Comparison of ENCODE assay signal across 9 cellular contexts in the genomic region with DNA sequence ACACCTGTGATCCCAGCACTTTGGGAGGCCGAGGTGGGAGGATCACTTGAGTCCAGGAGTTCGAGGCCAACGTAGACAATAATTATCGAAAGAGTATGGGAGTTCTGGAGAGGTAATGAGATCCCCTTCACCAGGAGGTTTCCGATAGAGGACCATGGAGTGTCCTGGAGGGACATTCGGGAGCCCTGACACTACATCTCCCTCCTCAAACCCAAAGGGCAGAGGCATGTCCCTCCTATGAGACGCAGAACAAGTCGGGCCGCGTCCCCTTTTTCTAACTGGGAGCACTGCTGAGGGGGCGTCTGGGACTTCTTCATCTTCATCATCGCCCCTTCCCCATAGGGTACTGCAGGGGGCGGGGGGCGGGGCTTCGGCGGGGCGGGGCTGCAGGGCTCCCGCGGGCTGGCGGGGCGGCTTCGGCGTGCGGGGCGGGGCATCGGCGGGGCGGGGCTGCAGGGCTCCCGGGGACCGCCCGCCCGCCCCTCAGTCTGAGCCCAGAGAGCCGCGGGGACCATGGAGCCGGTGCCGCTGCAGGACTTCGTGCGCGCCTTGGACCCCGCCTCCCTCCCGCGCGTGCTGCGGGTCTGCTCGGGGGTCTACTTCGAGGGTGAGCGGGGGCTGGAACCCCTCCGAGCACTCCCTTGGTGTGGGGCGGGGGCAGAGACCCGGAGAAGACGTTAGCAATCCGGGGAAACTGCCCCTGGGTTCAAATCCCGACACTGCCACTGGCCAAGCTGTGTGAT. TPM values are rescaled to one million over a fixed set of nuclear protein-coding genes. Genes with fewer than 3 reads are reported as not detected.
DNase-seq lines count a peak whose midpoint lies in the region; ATAC-seq, FAIRE-seq and TF ChIP-seq lines count a peak whose summit lies in the region.
"Had no signal": no experiment of that assay in that cellular context is flagged by ENCODE, and none has a peak within 500 bp of the region (broad histone marks: within the 10 kb centered on the region; RNA-seq: fewer than 3 reads in every experiment).

A gene (plus strand): TSS at position 486 of the 743 bp plus-strand sequence. CDS start 28 bp downstream, at position 514.

- H3K4me1 ChIP-seq in KMS-11 (ENCODE audit: low read depth, poor library complexity, severe bottlenecking), result peaks cover 44% of the 10 kb centered on the region
- peaks cover 0 to 13% of the 10 kb centered on the region in 2 donors for H3K4me1 ChIP-seq in kidney (ENCODE audit: control insufficient read depth in 1 of 2, insufficient read depth in 1 of 2, low read depth in 1 of 2, low read length in 2 of 2)

- H3K4me3 Mint-ChIP-seq in activated B cell treated with CpG ODN at 0.5 μM for 24 hours, result peak within 1 kb of the TSS; percentile 97

- FAIRE-seq in bronchial epithelial cell (lab: Jason Lieb, UNC) (no peak), kidney (lab: Jason Lieb, UNC) (no peak)
- FAIRE-seq: islet of Langerhans had no signal

- H3K36me3 Mint-ChIP-seq in activated B cell treated with CpG ODN at 0.5 μM for 24 hours (ENCODE audit: low read depth), result peaks cover 17% of the 10 kb centered on the region

- H3K27me3 ChIP-seq in KMS-11 (ENCODE audit: insufficient read depth, low read depth) (no peaks in the 10 kb centered on the region), bronchial epithelial cell (ENCODE audit: control insufficient read depth, insufficient read depth, low read length) (no peaks in the 10 kb centered on the region)

- H3K9ac ChIP-seq in KMS-11, result peak within 1 kb of the TSS; percentile 67
- H3K9ac ChIP-seq in kidney (ENCODE audit: low read length in 2 of 2), result peak within 1 kb of the TSS; percentile 69 to 73

- no peaks in the 10 kb centered on the region for H3K9me3 Mint-ChIP-seq in activated B cell treated with CpG ODN at 0.5 μM for 24 hours

- intact Hi-C loops in activated B cell treated with CpG ODN at 0.5 μM for 24 hours (cut with micrococcal nuclease), result no loop called here
- intact Hi-C loops in kidney (cut with DNase I), result no loop called here

- H2AFZ ChIP-seq in KMS-11 (ENCODE audit: low read depth), result peak within 1 kb of the TSS; percentile 66

- no peaks in the 10 kb centered on the region for H3K27me3 Mint-ChIP-seq in activated B cell treated with CpG ODN at 0.5 μM for 24 hours

- peaks cover 27% of the 10 kb centered on the region; the same call in 1 of the 2 replicates for H3K79me2 ChIP-seq in KMS-11 (ENCODE audit: insufficient read depth, low read depth)

- peak within 1 kb of the TSS; percentile 22 for H3K27ac ChIP-seq in KMS-11
- peak within 1 kb of the TSS; percentile 29 to 75 for H3K27ac ChIP-seq in kidney (ENCODE audit: low read depth in 2 of 2, low read length in 2 of 2)

- no peaks in the 10 kb centered on the region for H3K36me3 ChIP-seq in KMS-11 (ENCODE audit: insufficient read depth)
- H3K36me3 ChIP-seq in bronchial epithelial cell (ENCODE audit: control insufficient read depth, insufficient read depth, low read length), result no peaks in the 10 kb centered on the region
- no peaks in the 10 kb centered on the region for H3K36me3 ChIP-seq in kidney (ENCODE audit: control insufficient read depth in 1 of 2, insufficient read depth in 2 of 2, low read length in 2 of 2)

- ATAC-seq in activated B cell treated with CpG ODN at 0.5 μM for 24 hours (ENCODE audit: low read depth), result peak; percentile 71

- CTCF ChIA-PET in GM10248 (lab: Yijun Ruan, JAX), result interaction anchor here (0.8 kb wide), 1 partner anchor 15 kb away, joined by 3 read pairs; no protein-coding TSS in a partner anchor
- CTCF ChIA-PET in activated B cell treated with CpG ODN at 0.5 μM for 24 hours (lab: Charles Lee), result no interaction called here

- peak within 1 kb of the TSS; percentile 80 for H3K27ac Mint-ChIP-seq in activated B cell treated with CpG ODN at 0.5 μM for 24 hours

- DNase-seq in GM10248 (ENCODE audit: extremely low spot score) (peak; percentile 91), activated B cell treated with CpG ODN at 0.5 μM for 24 hours (peak; percentile 73), bronchial epithelial cell (ENCODE audit: low read depth) (no peak), kidney (peak; percentile 92), KG1 (lab: John Stamatoyannopoulos, UW) (no peak), NCI-H2196 (lab: John Stamatoyannopoulos, UW; ENCODE audit: unreplicated experiment) (no peak)
- DNase-seq in stimulated activated CD4-positive, alpha-beta T cell treated with anti-CD3 and anti-CD28 coated beads, Interleukin-15, amount 100 ng/mL, for 24 hours, result peak; percentile 89

- H3K4me1 Mint-ChIP-seq in activated B cell treated with CpG ODN at 0.5 μM for 24 hours, result peaks cover 60% of the 10 kb centered on the region

- H4K20me1 ChIP-seq in KMS-11 (ENCODE audit: insufficient read depth), result no peaks in the 10 kb centered on the region

- POLR2A ChIA-PET in GM10248 (lab: Yijun Ruan, JAX), result interaction anchor here (0.8 kb wide), 1 partner anchor 12 kb away, joined by 7 read pairs; no protein-coding TSS in a partner anchor
- POLR2A ChIA-PET in activated B cell treated with CpG ODN at 0.5 μM for 24 hours (lab: Charles Lee), result interaction anchor here (0.8 to 4.2 kb wide), 7 partner anchors 8 to 42 kb away, joined by 3 to 55 read pairs (median 9); a partner anchor contains a TSS

- H3K4me3 ChIP-seq in KMS-11 (IDR thresholded peaks at IDR 0.05; ENCODE audit: insufficient read depth, low read depth, low read length), result peak within 1 kb of the TSS; percentile 86
- H3K4me3 ChIP-seq in bronchial epithelial cell (ENCODE audit: low read depth, low read length), result peak within 1 kb of the TSS; percentile 57
- H3K4me3 ChIP-seq in kidney (ENCODE audit: low read length in 2 of 2), result peak within 1 kb of the TSS; percentile 56 to 57

- H3K4me2 ChIP-seq in KMS-11, result peak within 1 kb of the TSS; percentile 56

- TF ChIP-seq CTCF in GM10248 (IDR thresholded peaks at IDR 0.05; ENCODE audit: control extremely low read depth, extremely low read depth, low read depth, missing control alignments) (no peak), KMS-11 (conservative IDR thresholded peaks at IDR 0.05; ENCODE audit: low read depth, low read length) (no peak), activated B cell treated with CpG ODN at 0.5 μM for 24 hours (IDR thresholded peaks at IDR 0.05) (no peak), bronchial epithelial cell (IDR thresholded peaks at IDR 0.05; ENCODE audit: insufficient read depth, low read length, severe bottlenecking) (no peak), kidney (IDR thresholded peaks at IDR 0.05; ENCODE audit: borderline replicate concordance, extremely low read depth, insufficient read depth) (no peak)

- no peaks in the 10 kb centered on the region for H3K9me3 ChIP-seq in kidney (ENCODE audit: control insufficient read depth in 1 of 2, low read length in 2 of 2)

RNA-seq across cellular contexts. Expression of the gene that starts here (rescaled TPM):
- total RNA-seq in activated B cell treated with CpG ODN at 0.5 μM for 24 hours, result 56.1 and 78.6 TPM in 2 replicates
- total RNA-seq in bronchial epithelial cell, result 2.1 and 2.4 TPM in 2 replicates
- 47.2 TPM for total RNA-seq in kidney
- polyA plus RNA-seq in kidney (ENCODE audit: insufficient read depth, low read depth, low replicate concordance), result 5.2 TPM

Comparison
In these comparisons a context has a peak if more than half of its experiments do, and no peak if none do; other contexts are left out.
1. RNA of the gene that starts here (total RNA-seq): 56.1 to 78.6 TPM in activated B cell treated with CpG ODN at 0.5 μM for 24 hours and 47.2 TPM in kidney (single experiment); 2.1 to 2.4 TPM in bronchial epithelial cell; every median in the first group is over 10 times any median in the second.
2. DNase-seq: peak in GM10248 (single experiment), activated B cell treated with CpG ODN at 0.5 μM for 24 hours (single experiment), kidney (single experiment) and stimulated activated CD4-positive, alpha-beta T cell treated with anti-CD3 and anti-CD28 coated beads, Interleukin-15, amount 100 ng/mL, for 24 hours (single experiment); none in bronchial epithelial cell (single experiment), KG1 (single experiment) and NCI-H2196 (single experiment).
3. Peak in every context shown above with its lines, with median percentiles within 50 percentile points of each other: H3K4me3 ChIP-seq.